In the genomic region with DNA sequence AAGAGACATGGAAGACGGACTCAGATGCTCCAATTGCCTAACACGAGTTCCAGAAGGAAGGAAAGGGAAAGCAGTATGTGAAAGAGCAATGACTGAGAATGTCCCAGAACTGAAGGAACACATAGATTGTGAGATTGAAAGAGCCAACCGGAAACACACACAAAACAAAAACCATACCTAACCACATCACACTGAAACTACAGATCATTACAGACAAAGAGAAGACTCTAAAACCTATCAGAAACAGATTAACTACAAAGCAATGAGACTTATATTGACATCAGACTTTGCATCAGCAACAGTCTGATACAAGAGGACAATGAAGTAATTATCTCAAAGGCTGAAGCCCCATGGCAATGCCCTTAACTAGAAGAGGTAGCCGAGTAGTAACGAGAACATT, we compare ENCODE assay signal across 12 cellular contexts. TPM values are rescaled to one million over a fixed set of nuclear protein-coding genes. Genes with fewer than 3 reads are reported as not detected.
DNase-seq lines count a peak whose midpoint lies in the region; ATAC-seq and TF ChIP-seq lines count a peak whose summit lies in the region.
"Had no signal": no experiment of that assay in that cellular context is flagged by ENCODE, and none has a peak within 500 bp of the region (broad histone marks: within the 10 kb centered on the region; RNA-seq: fewer than 3 reads in every experiment).

No MANE protein-coding gene starts in this region.

- no peak overlapping the region for H3K4me3 Mint-ChIP-seq in activated T-cell treated with anti-CD3 and anti-CD28 coated beads, Interleukin-2, amount 50 U/mL, for 24 hours
- no peak overlapping the region for H3K4me3 Mint-ChIP-seq in IgD-negative memory B cell
- no peak overlapping the region for H3K4me3 Mint-ChIP-seq in stimulated activated memory B cell treated with anti-CD40 and anti-IgM and Interleukin-4, amounts not matched to agents 10 μg/mL and 1 μg/mL and 100 μg/mL, for 72 hours

- no peaks in the 10 kb centered on the region for H3K27me3 Mint-ChIP-seq in activated T-cell treated with anti-CD3 and anti-CD28 coated beads, Interleukin-2, amount 50 U/mL, for 24 hours
- H3K27me3 Mint-ChIP-seq in IgD-negative memory B cell: no peaks in the 10 kb centered on the region
- no peaks in the 10 kb centered on the region for H3K27me3 Mint-ChIP-seq in stimulated activated memory B cell treated with anti-CD40 and anti-IgM and Interleukin-4, amounts not matched to agents 10 μg/mL and 1 μg/mL and 100 μg/mL, for 72 hours

- peaks cover 97% of the 10 kb centered on the region for H3K36me3 Mint-ChIP-seq in activated T-cell treated with anti-CD3 and anti-CD28 coated beads, Interleukin-2, amount 50 U/mL, for 24 hours (ENCODE audit: low read depth)
- H3K36me3 Mint-ChIP-seq in IgD-negative memory B cell: peaks cover 9% of the 10 kb centered on the region
- peaks cover 80% of the 10 kb centered on the region for H3K36me3 Mint-ChIP-seq in stimulated activated memory B cell treated with anti-CD40 and anti-IgM and Interleukin-4, amounts not matched to agents 10 μg/mL and 1 μg/mL and 100 μg/mL, for 72 hours

- no peak for DNase-seq in activated T-cell treated with anti-CD3 and anti-CD28 coated beads, Interleukin-2, amount 50 U/mL, for 24 hours
- no peak for DNase-seq in activated T-cell treated with anti-CD3 and anti-CD28 coated beads, Interleukin-2, amount 50 U/mL, for 48 hours
- DNase-seq in DMS53 treated with DMSO at 0.1 percent for 48 hours (lab: John Stamatoyannopoulos, UW; ENCODE audit: unreplicated experiment) (no peak), NCI-H146 (lab: John Stamatoyannopoulos, UW) (no peak)
- DNase-seq: activated gamma-delta T cell, DMS153, NCI-H1048 had no signal

- peak; percentile 56 for ATAC-seq in GM21528 (IDR thresholded peaks at IDR 0.05; ENCODE audit: low FRiP score, unreplicated experiment)
- no peak for ATAC-seq in stimulated activated memory B cell treated with anti-CD40 and anti-IgM and Interleukin-4, amounts not matched to agents 10 μg/mL and 1 μg/mL and 100 μg/mL, for 72 hours
- ATAC-seq in SK-N-SH treated with all-trans-retinoic acid at 6 μM for 48 hours: no peak
- ATAC-seq: HCT116 had no signal

- peak overlapping the region; percentile 64 for H3K27ac Mint-ChIP-seq in activated T-cell treated with anti-CD3 and anti-CD28 coated beads, Interleukin-2, amount 50 U/mL, for 24 hours
- H3K27ac Mint-ChIP-seq in IgD-negative memory B cell: peak overlapping the region in 2 of 3 donors; percentile 29 to 69
- H3K27ac Mint-ChIP-seq in stimulated activated memory B cell treated with anti-CD40 and anti-IgM and Interleukin-4, amounts not matched to agents 10 μg/mL and 1 μg/mL and 100 μg/mL, for 72 hours: peak overlapping the region; percentile 40

- H3K4me1 Mint-ChIP-seq in activated T-cell treated with anti-CD3 and anti-CD28 coated beads, Interleukin-2, amount 50 U/mL, for 24 hours (ENCODE audit: low read depth): peaks cover 24% of the 10 kb centered on the region
- peaks cover 18 to 24% (median 22%) of the 10 kb centered on the region in 3 donors for H3K4me1 Mint-ChIP-seq in IgD-negative memory B cell
- H3K4me1 Mint-ChIP-seq in stimulated activated memory B cell treated with anti-CD40 and anti-IgM and Interleukin-4, amounts not matched to agents 10 μg/mL and 1 μg/mL and 100 μg/mL, for 72 hours: peaks cover 25% of the 10 kb centered on the region

- no peaks in the 10 kb centered on the region for H3K9me3 Mint-ChIP-seq in activated T-cell treated with anti-CD3 and anti-CD28 coated beads, Interleukin-2, amount 50 U/mL, for 24 hours
- no peaks in the 10 kb centered on the region for H3K9me3 Mint-ChIP-seq in IgD-negative memory B cell
- no peaks in the 10 kb centered on the region for H3K9me3 Mint-ChIP-seq in stimulated activated memory B cell treated with anti-CD40 and anti-IgM and Interleukin-4, amounts not matched to agents 10 μg/mL and 1 μg/mL and 100 μg/mL, for 72 hours

TF ChIP-seq in SK-N-SH treated with all-trans-retinoic acid at 6 μM for 48 hours, 23 proteins besides CTCF, POLR2A, EP300 and RAD21:
- TF ChIP-seq CSRNP3 (CRISPR knock-in tag; IDR thresholded peaks at IDR 0.05): no peak
- TF ChIP-seq ZC3H10 (CRISPR knock-in tag; IDR thresholded peaks at IDR 0.05): no peak
- TF ChIP-seq TSHZ2 (CRISPR knock-in tag; IDR thresholded peaks at IDR 0.05): no peak
- no peak for TF ChIP-seq BACH2 (CRISPR knock-in tag; IDR thresholded peaks at IDR 0.05; ENCODE audit: borderline replicate concordance)
- TF ChIP-seq ESRRG (CRISPR knock-in tag; IDR thresholded peaks at IDR 0.05): no peak
- no peak for TF ChIP-seq TOX (CRISPR knock-in tag; IDR thresholded peaks at IDR 0.05; ENCODE audit: borderline replicate concordance)
- no peak for TF ChIP-seq CSDC2 (CRISPR knock-in tag; IDR thresholded peaks at IDR 0.05)
- TF ChIP-seq, protein P1, sequence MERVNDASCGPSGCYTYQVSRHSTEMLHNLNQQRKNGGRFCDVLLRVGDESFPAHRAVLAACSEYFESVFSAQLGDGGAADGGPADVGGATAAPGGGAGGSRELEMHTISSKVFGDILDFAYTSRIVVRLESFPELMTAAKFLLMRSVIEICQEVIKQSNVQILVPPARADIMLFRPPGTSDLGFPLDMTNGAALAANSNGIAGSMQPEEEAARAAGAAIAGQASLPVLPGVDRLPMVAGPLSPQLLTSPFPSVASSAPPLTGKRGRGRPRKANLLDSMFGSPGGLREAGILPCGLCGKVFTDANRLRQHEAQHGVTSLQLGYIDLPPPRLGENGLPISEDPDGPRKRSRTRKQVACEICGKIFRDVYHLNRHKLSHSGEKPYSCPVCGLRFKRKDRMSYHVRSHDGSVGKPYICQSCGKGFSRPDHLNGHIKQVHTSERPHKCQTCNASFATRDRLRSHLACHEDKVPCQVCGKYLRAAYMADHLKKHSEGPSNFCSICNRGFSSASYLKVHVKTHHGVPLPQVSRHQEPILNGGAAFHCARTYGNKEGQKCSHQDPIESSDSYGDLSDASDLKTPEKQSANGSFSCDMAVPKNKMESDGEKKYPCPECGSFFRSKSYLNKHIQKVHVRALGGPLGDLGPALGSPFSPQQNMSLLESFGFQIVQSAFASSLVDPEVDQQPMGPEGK (CRISPR knock-in tag; IDR thresholded peaks at IDR 0.05; ENCODE audit: borderline replicate concordance): no peak
- TF ChIP-seq ZNF8 (CRISPR knock-in tag; IDR thresholded peaks at IDR 0.05): no peak

RNA-seq across cellular contexts. Expression of gene CLEC18B, which starts 45.6 kb away (rescaled TPM):
- polyA plus RNA-seq in IgD-negative memory B cell: not detected
